22 cellular contexts compared by ENCODE assay signal in the genomic region with DNA sequence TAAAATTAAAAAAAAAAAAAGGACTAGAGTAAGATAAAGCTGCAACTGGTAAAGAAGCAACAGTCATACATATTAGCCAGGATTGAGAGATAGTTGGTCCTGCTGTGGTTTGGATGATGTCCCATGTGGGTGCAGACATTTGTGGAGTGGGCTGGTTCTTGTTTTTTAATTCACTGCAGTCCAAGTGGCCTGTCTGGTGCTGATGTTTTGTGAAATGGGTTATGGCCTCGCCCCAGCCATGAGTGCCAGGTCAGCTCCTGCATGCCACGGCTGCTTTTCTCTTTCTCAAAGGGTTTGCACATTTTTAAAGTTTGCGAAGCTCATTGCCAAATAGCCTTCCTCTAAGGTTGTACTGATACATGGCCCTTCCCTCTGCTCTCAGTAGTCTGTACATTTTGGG. TPM values are rescaled to one million over a fixed set of nuclear protein-coding genes. Genes with fewer than 3 reads are reported as not detected.
"Had no signal": no experiment of that assay in that cellular context is flagged by ENCODE, and none has a peak within 500 bp of the region (broad histone marks: within the 10 kb centered on the region; RNA-seq: fewer than 3 reads in every experiment).

No MANE protein-coding gene starts in this region.

- H3K4me1 Mint-ChIP-seq: immature natural killer cell; natural killer cell; neural crest cell; stimulated activated naive B cell treated with anti-CD40 and anti-IgM and Interleukin-4, amounts not matched to agents 10 μg/mL and 1 μg/mL and 100 μg/mL, for 72 hours; stimulated activated naive CD8-positive, alpha-beta T cell treated with anti-CD3 and anti-CD28 coated beads, Interleukin-15, amount 100 ng/mL, for 72 hours had no signal

- H3K4me3 Mint-ChIP-seq: immature natural killer cell; natural killer cell; neural crest cell; stimulated activated naive B cell treated with anti-CD40 and anti-IgM and Interleukin-4, amounts not matched to agents 10 μg/mL and 1 μg/mL and 100 μg/mL, for 72 hours; stimulated activated naive CD8-positive, alpha-beta T cell treated with anti-CD3 and anti-CD28 coated beads, Interleukin-15, amount 100 ng/mL, for 72 hours; type B pancreatic cell had no signal

- ATAC-seq: foreskin keratinocyte; left colon; mucosa of descending colon; natural killer cell; pancreas; right cardiac atrium; stimulated activated naive B cell treated with anti-CD40 and anti-IgM and Interleukin-4, amounts not matched to agents 10 μg/mL and 1 μg/mL and 100 μg/mL, for 72 hours; stimulated activated naive CD8-positive, alpha-beta T cell treated with anti-CD3 and anti-CD28 coated beads, Interleukin-15, amount 100 ng/mL, for 72 hours had no signal

- H3K4me1 ChIP-seq: foreskin keratinocyte, pancreas had no signal

- H3K27ac Mint-ChIP-seq: immature natural killer cell; natural killer cell; stimulated activated naive B cell treated with anti-CD40 and anti-IgM and Interleukin-4, amounts not matched to agents 10 μg/mL and 1 μg/mL and 100 μg/mL, for 72 hours; stimulated activated naive CD8-positive, alpha-beta T cell treated with anti-CD3 and anti-CD28 coated beads, Interleukin-15, amount 100 ng/mL, for 72 hours; type B pancreatic cell had no signal

- H3K27me3 Mint-ChIP-seq: progenitor cell of endocrine pancreas, type B pancreatic cell had no signal

- H3K27ac ChIP-seq: dorsolateral prefrontal cortex, foreskin keratinocyte, pancreas had no signal

- H3K9me3 Mint-ChIP-seq: neural crest cell, type B pancreatic cell had no signal

- DNase-seq: central memory CD4-positive, alpha-beta T cell; cortex of kidney; dorsolateral prefrontal cortex; effector CD8-positive, alpha-beta T cell; foreskin keratinocyte; immature natural killer cell; left colon; mammary epithelial cell; mucosa of descending colon; natural killer cell; pancreas; right cardiac atrium; stimulated activated CD4-positive, alpha-beta T cell treated with anti-CD3 and anti-CD28 coated beads, Interleukin-2, amount 100 ng/mL, for 24 hours; stimulated activated CD4-positive, alpha-beta T cell treated with anti-CD3 and anti-CD28 coated beads, Interleukin-4, amount 100 ng/mL, for 4 hours; stimulated activated naive B cell treated with anti-CD40 and anti-IgM and Interleukin-4, amounts not matched to agents 10 μg/mL and 1 μg/mL and 100 μg/mL, for 72 hours; stimulated activated naive CD8-positive, alpha-beta T cell treated with anti-CD3 and anti-CD28 coated beads, Interleukin-15, amount 100 ng/mL, for 72 hours; substantia nigra had no signal

- H3K36me3 Mint-ChIP-seq: immature natural killer cell; stimulated activated naive B cell treated with anti-CD40 and anti-IgM and Interleukin-4, amounts not matched to agents 10 μg/mL and 1 μg/mL and 100 μg/mL, for 72 hours had no signal

- H3K4me3 ChIP-seq: dorsolateral prefrontal cortex, esophagus muscularis mucosa, mucosa of descending colon, pancreas had no signal

- H3K36me3 ChIP-seq: pancreas had no signal

- H3K9me3 ChIP-seq: esophagus muscularis mucosa, pancreas had no signal

- H3K27me3 ChIP-seq: dorsolateral prefrontal cortex, esophagus muscularis mucosa, foreskin keratinocyte, pancreas had no signal

RNA-seq across cellular contexts. Expression of gene BTBD16, which starts 14.1 kb away (rescaled TPM):
- total RNA-seq: natural killer cell, neural crest cell, progenitor cell of endocrine pancreas, skeletal muscle tissue had no signal
- polyA plus RNA-seq: immature natural killer cell, right cardiac atrium had no signal
